In genomic region chr17:10198509-10199249, GRCh38 we compare ENCODE assay signal across 8 cellular contexts. TPM values are rescaled to one million over a fixed set of nuclear protein-coding genes. Genes with fewer than 3 reads are reported as not detected.
A peak's percentile ranks its signal among the peaks of the same experiment; 100 is the strongest.
DNase-seq lines count a peak whose midpoint lies in the region; ATAC-seq lines count a peak whose summit lies in the region.

Gene GAS7, minus strand, starts transcription at chr17:10198606.

- H3K27me3 Mint-ChIP-seq in activated naive CD8-positive, alpha-beta T cell treated with anti-CD3 and anti-CD28 coated beads for 36 hours, result peaks cover 39% of the 10 kb centered on the region

- no peaks in the 10 kb centered on the region for H3K4me1 ChIP-seq in Karpas-422 (ENCODE audit: low read length)
- no peaks in the 10 kb centered on the region for H3K4me1 ChIP-seq in right cardiac atrium (ENCODE audit: control insufficient read depth, insufficient read depth, low read length)

- H3K27ac ChIP-seq in Karpas-422 (ENCODE audit: low read length) (no peak within 1 kb of the TSS), right cardiac atrium (ENCODE audit: low read length) (no peak within 1 kb of the TSS)

- under 1% methylated on average over 86 of the region's 86 CpGs for WGBS in right cardiac atrium

- H3K9me3 ChIP-seq in Karpas-422 (ENCODE audit: low read length), result peaks cover 11% of the 10 kb centered on the region
- H3K9me3 ChIP-seq in right cardiac atrium (ENCODE audit: control insufficient read depth, low read length), result no peaks in the 10 kb centered on the region

- H3K79me2 ChIP-seq in Karpas-422 (ENCODE audit: low read length), result no peaks in the 10 kb centered on the region

- no peak within 1 kb of the TSS for H3K4me2 ChIP-seq in Karpas-422 (ENCODE audit: low read depth, low read length, poor library complexity, severe bottlenecking)

- peaks cover 4% of the 10 kb centered on the region for H3K4me1 Mint-ChIP-seq in activated naive CD8-positive, alpha-beta T cell treated with anti-CD3 and anti-CD28 coated beads for 36 hours

- no peaks in the 10 kb centered on the region for H3K9me2 ChIP-seq in Karpas-422 (replicated peaks; ENCODE audit: insufficient read depth, low read length)

- peak; percentile 56 for DNase-seq in SIG-M5 treated with dmso at 0.1 percent for 504 hours (lab: John Stamatoyannopoulos, UW; ENCODE audit: unreplicated experiment)
- DNase-seq in SIG-M5 (lab: John Stamatoyannopoulos, UW), result no peak
- no peak for DNase-seq in Karpas-422
- peak; percentile 44 for DNase-seq in activated naive CD8-positive, alpha-beta T cell treated with anti-CD3 and anti-CD28 coated beads for 36 hours
- peak; percentile 78 to 93 (median 91) for DNase-seq in right cardiac atrium
- DNase-seq in retina, result peak; percentile 79
- no peak for DNase-seq in pons (ENCODE audit: low spot score)

- peaks cover 12% of the 10 kb centered on the region for H3K9me3 Mint-ChIP-seq in activated naive CD8-positive, alpha-beta T cell treated with anti-CD3 and anti-CD28 coated beads for 36 hours

- H2AFZ ChIP-seq in Karpas-422 (ENCODE audit: low read length), result no peak within 1 kb of the TSS

- ATAC-seq in right cardiac atrium (peak; percentile 77 to 82), GM19467 (IDR thresholded peaks at IDR 0.05; ENCODE audit: unreplicated experiment) (no peak)

- H3K4me3 ChIP-seq in Karpas-422 (ENCODE audit: low read length) (no peak within 1 kb of the TSS), right cardiac atrium (ENCODE audit: low read length) (peak within 1 kb of the TSS; percentile 70)

- H3K27me3 ChIP-seq in Karpas-422 (ENCODE audit: low read length) (no peaks in the 10 kb centered on the region; the same call in 1 of the 2 replicates), right cardiac atrium (ENCODE audit: control insufficient read depth, insufficient read depth) (no peaks in the 10 kb centered on the region)

- peak within 1 kb of the TSS; percentile 69 for H3K4me3 Mint-ChIP-seq in activated naive CD8-positive, alpha-beta T cell treated with anti-CD3 and anti-CD28 coated beads for 36 hours

- H3K9ac ChIP-seq in Karpas-422 (ENCODE audit: low read length), result no peak within 1 kb of the TSS

- intact Hi-C loops in right cardiac atrium (cut with DNase I), result loop anchor here in 1 of 4 donors (10.0 kb wide), 1 partner anchor 74 kb away; no protein-coding TSS in a partner anchor

- H3K27ac Mint-ChIP-seq in activated naive CD8-positive, alpha-beta T cell treated with anti-CD3 and anti-CD28 coated beads for 36 hours, result no peak within 1 kb of the TSS

- H4K20me1 ChIP-seq in Karpas-422 (ENCODE audit: insufficient read depth, low read depth, low read length), result no peaks in the 10 kb centered on the region

- H3K36me3 Mint-ChIP-seq in activated naive CD8-positive, alpha-beta T cell treated with anti-CD3 and anti-CD28 coated beads for 36 hours, result no peaks in the 10 kb centered on the region

- H3K36me3 ChIP-seq in Karpas-422 (ENCODE audit: insufficient read depth, low read length), result peaks cover 2% of the 10 kb centered on the region; the same call in 1 of the 2 replicates

RNA-seq across cellular contexts. Expression of gene GAS7, which starts in this region (rescaled TPM):
- 79.9 and 80.1 TPM in 2 replicates for total RNA-seq in Karpas-422 (2014; rRNA removed; shearing (Covaris generic); ENCODE audit: low replicate concordance)
- total RNA-seq in activated naive CD8-positive, alpha-beta T cell treated with anti-CD3 and anti-CD28 coated beads for 36 hours, result 1 to 10 TPM in 1 of 2 experiments, under 1 TPM in 1; 0.76 to 1.2 TPM
- total RNA-seq in right cardiac atrium, result 100 to 1,000 TPM in 3 of 4 donors, 10 to 100 TPM in 1; 68.1 to 200 (median 122) TPM
- 40.3 TPM for polyA plus RNA-seq in right cardiac atrium

Comparison
In these comparisons a context has a peak if more than half of its experiments do, and no peak if none do; other contexts are left out.
1. RNA of gene GAS7 (total RNA-seq): 68.1 to 200 TPM in right cardiac atrium and 79.9 to 80.1 TPM in Karpas-422; 0.76 to 1.2 TPM in activated naive CD8-positive, alpha-beta T cell treated with anti-CD3 and anti-CD28 coated beads for 36 hours; every median in the first group is over 10 times any median in the second.
2. DNase-seq: peak in SIG-M5 treated with dmso at 0.1 percent for 504 hours (single experiment), activated naive CD8-positive, alpha-beta T cell treated with anti-CD3 and anti-CD28 coated beads for 36 hours (single experiment), right cardiac atrium (3 of 3) and retina (single experiment); none in SIG-M5 (single experiment), Karpas-422 (single experiment) and pons (single experiment).